16 cellular contexts compared by ENCODE assay signal in the genomic region with DNA sequence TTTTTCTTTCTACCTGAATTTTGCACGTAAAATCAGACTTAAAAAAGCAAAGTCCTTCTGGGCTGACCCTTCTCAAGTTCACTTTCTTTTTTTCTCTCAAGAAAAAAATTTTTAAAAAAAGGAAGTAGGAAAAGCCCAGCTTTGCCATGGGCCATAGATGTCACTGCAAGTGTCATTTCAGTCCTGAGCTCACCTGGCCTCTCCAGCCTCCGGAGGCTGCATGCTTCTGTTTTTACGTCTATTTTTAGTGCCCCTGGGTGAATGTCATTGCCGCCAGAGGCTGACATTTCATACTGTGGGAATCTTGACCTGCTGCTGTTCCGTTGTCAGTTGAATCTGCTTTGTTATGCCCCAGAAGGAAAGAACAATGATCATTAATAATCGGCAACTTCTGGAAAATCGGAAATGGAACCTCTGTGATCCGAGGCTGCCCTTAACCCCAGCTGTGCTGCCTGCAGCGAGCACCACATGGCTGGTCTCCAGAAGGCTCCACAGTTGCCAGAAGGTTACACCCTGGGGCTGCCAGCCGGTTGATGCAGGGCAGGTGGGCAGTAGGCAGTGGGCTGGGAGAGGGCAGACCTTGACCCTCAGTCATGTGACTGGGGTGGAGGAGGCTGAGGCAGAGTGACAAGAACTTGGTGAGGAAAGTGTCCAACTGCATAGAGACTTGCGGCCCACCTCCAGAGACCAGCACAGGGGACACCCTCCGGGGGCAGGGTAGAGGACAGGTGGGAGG. TPM values are rescaled to one million over a fixed set of nuclear protein-coding genes. Genes with fewer than 3 reads are reported as not detected.
A peak's percentile ranks its signal among the peaks of the same experiment; 100 is the strongest.
DNase-seq lines count a peak whose midpoint lies in the region; ATAC-seq and TF ChIP-seq lines count a peak whose summit lies in the region.
"Had no signal": no experiment of that assay in that cellular context is flagged by ENCODE, and none has a peak within 500 bp of the region (broad histone marks: within the 10 kb centered on the region; RNA-seq: fewer than 3 reads in every experiment).

No MANE protein-coding gene starts in this region.

- H3K27me3 ChIP-seq in PC-3 (ENCODE audit: low read length) = no peaks in the 10 kb centered on the region

- POLR2A ChIA-PET in GM10248 (lab: Yijun Ruan, JAX) (interaction anchor here (0.6 kb wide), 1 partner anchor 16 kb away, joined by 5 read pairs; no protein-coding TSS in a partner anchor), PC-3 (lab: Charles Lee; ENCODE audit: unreplicated experiment) (no interaction called here)

- CTCF ChIA-PET in GM10248 (lab: Yijun Ruan, JAX) = interaction anchor here (0.9 to 1.4 kb wide), 8 partner anchors 9 to 146 kb away, joined by 3 to 5 read pairs (median 4); no protein-coding TSS in a partner anchor
- CTCF ChIA-PET in PC-3 (lab: Charles Lee) = no interaction called here

- H3K4me1 ChIP-seq in PC-3 (ENCODE audit: insufficient read depth, low read length) (peaks cover 69% of the 10 kb centered on the region), mucosa of descending colon (ENCODE audit: low read depth) (peaks cover 28% of the 10 kb centered on the region)

- H3K9me3 ChIP-seq in PC-3 (ENCODE audit: low read length) (no peaks in the 10 kb centered on the region), mucosa of descending colon (no peaks in the 10 kb centered on the region)

- no peaks in the 10 kb centered on the region; the same call in 1 of the 2 replicates for H3K9me2 ChIP-seq in PC-3 (replicated peaks; ENCODE audit: low read length)

- no peaks in the 10 kb centered on the region for H4K20me1 ChIP-seq in PC-3 (ENCODE audit: low read length)

- TSS peak; percentile 43 for BruUV-seq in PC-3 (replicated peaks; lab: Mats Ljungman, UMichigan)

- peak; percentile 58 for ATAC-seq in GM21390 (IDR thresholded peaks at IDR 0.05; ENCODE audit: unreplicated experiment)
- ATAC-seq in PC-3 = no peak
- ATAC-seq in mucosa of descending colon = peak; percentile 25
- ATAC-seq in GM18517 (IDR thresholded peaks at IDR 0.05; ENCODE audit: unreplicated experiment) = no peak
- no peak for ATAC-seq in HG03280 (IDR thresholded peaks at IDR 0.05; ENCODE audit: unreplicated experiment)

- peaks cover 3% of the 10 kb centered on the region for H3F3A ChIP-seq in PC-3 (ENCODE audit: low read length, unreplicated experiment)

- peak; percentile 86 for DNase-seq in GM10248 (ENCODE audit: extremely low spot score)
- no peak for DNase-seq in PC-3
- DNase-seq in mucosa of descending colon = peak in 2 of 3 donors; percentile 64 to 65
- no peak for DNase-seq in KG1 (lab: John Stamatoyannopoulos, UW)
- no peak for DNase-seq in NK-92 (lab: John Stamatoyannopoulos, UW; ENCODE audit: unreplicated experiment)
- DNase-seq: activated CD4-positive, CD25-positive, alpha-beta regulatory T cell treated with anti-CD3 and anti-CD28 coated beads, Interleukin-2, amount 50 U/mL, for 72 hours; activated CD8-positive, alpha-beta memory T cell treated with anti-CD3 and anti-CD28 coated beads, Interleukin-2, amount 50 U/mL, for 48 hours; activated naive CD4-positive, alpha-beta T cell treated with anti-CD3 and anti-CD28 coated beads, Interleukin-2, amount 10 ng/mL, durations not matched to agents 7 days and 5 days; GOT3; NCI-H187 treated with DMSO at 0.1 percent for 48 hours; NCI-H524 treated with DMSO at 0.1 percent for 48 hours; stimulated activated CD4-positive, alpha-beta T cell treated with anti-CD3 and anti-CD28 coated beads, Interleukin-12 subunit alpha, Interleukin-12 subunit beta, amount 100 ng/mL, for 4 hours had no signal

- peak overlapping the region; percentile 55 for H3K4me2 ChIP-seq in PC-3 (ENCODE audit: low read length)

- no peak for TF ChIP-seq CTCF in GM10248 (IDR thresholded peaks at IDR 0.05; ENCODE audit: control extremely low read depth, extremely low read depth, low read depth, missing control alignments)
- no peak for TF ChIP-seq CTCF in PC-3 (conservative IDR thresholded peaks at IDR 0.05; ENCODE audit: low read depth, low read length)
- TF ChIP-seq CTCF in mucosa of descending colon (IDR thresholded peaks at IDR 0.05) = no peak

- no peaks in the 10 kb centered on the region for H3K36me3 ChIP-seq in PC-3 (ENCODE audit: low read depth, low read length)
- no peaks in the 10 kb centered on the region for H3K36me3 ChIP-seq in mucosa of descending colon (ENCODE audit: low read depth)

- no peak overlapping the region for H2AFZ ChIP-seq in PC-3 (ENCODE audit: low read length)

- intact Hi-C loops in PC-3 (cut with micrococcal nuclease) (no loop called here), mucosa of descending colon (cut with DNase I, micrococcal nuclease) (no loop called here)

- no peaks in the 10 kb centered on the region for H3K79me2 ChIP-seq in PC-3 (ENCODE audit: low read length)

- peak overlapping the region; percentile 91 for H3K27ac ChIP-seq in PC-3 (ENCODE audit: low read length)

- peak overlapping the region; percentile 86 for H3K9ac ChIP-seq in PC-3 (ENCODE audit: low read length)

- H3K4me3 ChIP-seq in PC-3 (ENCODE audit: low read length) = no peak overlapping the region
- no peak overlapping the region for H3K4me3 ChIP-seq in mucosa of descending colon

RNA-seq across cellular contexts. Expression of gene MYEOV, which starts 16.7 kb away (rescaled TPM):
- 59.0 and 71.8 TPM in 2 replicates for total RNA-seq in PC-3 (2014; rRNA removed)
- total RNA-seq in mucosa of descending colon = 1 to 10 TPM; 2.8 to 7.5 (median 6.2) TPM
- total RNA-seq: temporal lobe had no signal

Comparison
In these comparisons a context has a peak if more than half of its experiments do, and no peak if none do; other contexts are left out.
1. DNase-seq: peak in GM10248 (single experiment) and mucosa of descending colon (2 of 3); none in PC-3 (single experiment), KG1 (single experiment) and NK-92 (single experiment).
2. ATAC-seq: peak in GM21390 (single experiment) and mucosa of descending colon (single experiment); none in PC-3 (single experiment), GM18517 (single experiment) and HG03280 (single experiment).